1 cellular context compared by ENCODE assay signal in the genomic region with DNA sequence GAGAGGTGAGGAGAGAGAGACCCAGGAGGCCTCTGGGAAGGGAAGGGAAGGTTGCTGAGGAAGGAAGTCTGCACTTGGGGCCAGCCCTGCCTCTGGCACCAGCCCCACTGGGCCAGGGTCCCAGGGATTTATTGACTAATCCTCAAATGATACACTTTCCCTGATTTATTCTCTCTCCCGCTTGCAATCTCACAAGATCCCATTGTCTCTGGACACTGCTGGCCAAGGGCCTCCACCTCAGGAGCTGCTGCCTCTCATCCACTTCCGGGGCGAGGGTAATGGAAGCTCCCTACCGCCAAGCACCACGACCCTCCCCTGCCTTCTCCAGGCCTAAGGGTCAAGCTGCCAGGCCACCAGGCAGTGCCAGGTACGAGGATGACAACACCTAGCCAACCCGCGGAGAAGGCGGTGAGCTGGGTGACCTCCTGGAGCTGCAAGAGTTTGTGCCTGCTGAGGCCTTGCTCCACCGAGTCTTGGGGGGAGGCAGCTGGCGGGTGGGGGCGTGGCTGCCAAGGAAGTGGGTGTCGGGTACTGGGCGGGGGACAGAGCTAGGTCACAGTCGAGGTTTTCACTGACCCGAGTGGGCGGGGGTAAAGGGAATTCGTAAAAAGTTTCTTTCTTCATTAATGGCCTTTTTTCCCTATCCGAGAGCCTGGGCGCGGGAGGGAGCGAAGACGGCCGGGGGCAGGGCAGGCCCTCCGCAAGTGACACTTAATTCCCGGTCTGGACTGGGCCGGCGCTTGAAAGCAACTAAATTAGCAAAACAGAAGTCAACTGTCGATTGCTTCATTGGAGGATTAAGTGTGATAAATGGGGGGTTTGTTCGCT.
A peak's percentile ranks its signal among the peaks of the same experiment; 100 is the strongest.
TF ChIP-seq lines count a peak whose summit lies in the region.

No MANE protein-coding gene starts in this region.

TF ChIP-seq in HepG2, 621 proteins besides CTCF, POLR2A, EP300 and RAD21 (continued from another document and continues in another):
- 0 out of 2 replicates have a peak, but pooled peaks have one; percentile 60 for TF ChIP-seq AKAP8 (CRISPR knock-in tag; IDR thresholded peaks at IDR 0.05)
- peak; percentile 66; the same call in 1 of the 2 replicates for TF ChIP-seq KDM2A (CRISPR knock-in tag; IDR thresholded peaks at IDR 0.05; ENCODE audit: borderline replicate concordance, low read depth)
- TF ChIP-seq, protein P1, sequence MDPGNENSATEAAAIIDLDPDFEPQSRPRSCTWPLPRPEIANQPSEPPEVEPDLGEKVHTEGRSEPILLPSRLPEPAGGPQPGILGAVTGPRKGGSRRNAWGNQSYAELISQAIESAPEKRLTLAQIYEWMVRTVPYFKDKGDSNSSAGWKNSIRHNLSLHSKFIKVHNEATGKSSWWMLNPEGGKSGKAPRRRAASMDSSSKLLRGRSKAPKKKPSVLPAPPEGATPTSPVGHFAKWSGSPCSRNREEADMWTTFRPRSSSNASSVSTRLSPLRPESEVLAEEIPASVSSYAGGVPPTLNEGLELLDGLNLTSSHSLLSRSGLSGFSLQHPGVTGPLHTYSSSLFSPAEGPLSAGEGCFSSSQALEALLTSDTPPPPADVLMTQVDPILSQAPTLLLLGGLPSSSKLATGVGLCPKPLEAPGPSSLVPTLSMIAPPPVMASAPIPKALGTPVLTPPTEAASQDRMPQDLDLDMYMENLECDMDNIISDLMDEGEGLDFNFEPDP (CRISPR knock-in tag; conservative IDR thresholded peaks at IDR 0.05) = 0 out of 2 replicates have a peak, but pooled peaks have one; percentile 50
- TF ChIP-seq MEF2D (CRISPR knock-in tag; IDR thresholded peaks at IDR 0.05) = no peak
- TF ChIP-seq FOXJ3 (CRISPR knock-in tag; IDR thresholded peaks at IDR 0.05; ENCODE audit: borderline replicate concordance) = no peak
- TF ChIP-seq ZBTB7A (CRISPR knock-in tag; IDR thresholded peaks at IDR 0.05) = peak; percentile 86
- TF ChIP-seq, protein P2, sequence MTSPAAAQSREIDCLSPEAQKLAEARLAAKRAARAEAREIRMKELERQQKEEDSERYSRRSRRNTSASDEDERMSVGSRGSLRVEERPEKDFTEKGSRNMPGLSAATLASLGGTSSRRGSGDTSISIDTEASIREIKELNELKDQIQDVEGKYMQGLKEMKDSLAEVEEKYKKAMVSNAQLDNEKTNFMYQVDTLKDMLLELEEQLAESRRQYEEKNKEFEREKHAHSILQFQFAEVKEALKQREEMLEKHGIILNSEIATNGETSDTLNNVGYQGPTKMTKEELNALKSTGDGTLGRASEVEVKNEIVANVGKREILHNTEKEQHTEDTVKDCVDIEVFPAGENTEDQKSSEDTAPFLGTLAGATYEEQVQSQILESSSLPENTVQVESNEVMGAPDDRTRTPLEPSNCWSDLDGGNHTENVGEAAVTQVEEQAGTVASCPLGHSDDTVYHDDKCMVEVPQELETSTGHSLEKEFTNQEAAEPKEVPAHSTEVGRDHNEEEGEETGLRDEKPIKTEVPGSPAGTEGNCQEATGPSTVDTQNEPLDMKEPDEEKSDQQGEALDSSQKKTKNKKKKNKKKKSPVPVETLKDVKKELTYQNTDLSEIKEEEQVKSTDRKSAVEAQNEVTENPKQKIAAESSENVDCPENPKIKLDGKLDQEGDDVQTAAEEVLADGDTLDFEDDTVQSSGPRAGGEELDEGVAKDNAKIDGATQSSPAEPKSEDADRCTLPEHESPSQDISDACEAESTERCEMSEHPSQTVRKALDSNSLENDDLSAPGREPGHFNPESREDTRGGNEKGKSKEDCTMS (CRISPR knock-in tag; conservative IDR thresholded peaks at IDR 0.05) = no peak
- peak; percentile 29; the same call in 1 of the 2 replicates for TF ChIP-seq DMAP1 (CRISPR knock-in tag; IDR thresholded peaks at IDR 0.05)
- TF ChIP-seq, protein P3, sequence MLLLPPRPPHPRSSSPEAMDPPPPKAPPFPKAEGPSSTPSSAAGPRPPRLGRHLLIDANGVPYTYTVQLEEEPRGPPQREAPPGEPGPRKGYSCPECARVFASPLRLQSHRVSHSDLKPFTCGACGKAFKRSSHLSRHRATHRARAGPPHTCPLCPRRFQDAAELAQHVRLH (CRISPR knock-in tag; IDR thresholded peaks at IDR 0.05; ENCODE audit: borderline replicate concordance, low read depth) = peak; percentile 50; the same call in 1 of the 2 replicates
- TF ChIP-seq NR1H2 (CRISPR knock-in tag; IDR thresholded peaks at IDR 0.05; ENCODE audit: borderline replicate concordance, low read depth) = 0 out of 2 replicates have a peak, but pooled peaks have one; percentile 56
- 0 out of 2 replicates have a peak, but pooled peaks have one; percentile 35 for TF ChIP-seq ZIK1 (CRISPR knock-in tag; IDR thresholded peaks at IDR 0.05; ENCODE audit: borderline replicate concordance, low read depth)
- no peak for TF ChIP-seq RCOR2 (CRISPR knock-in tag; IDR thresholded peaks at IDR 0.05)
- 0 out of 2 replicates have a peak, but pooled peaks have one; percentile 39 for TF ChIP-seq ZFP41 (CRISPR knock-in tag; IDR thresholded peaks at IDR 0.05; ENCODE audit: borderline replicate concordance)
- TF ChIP-seq, protein P4, sequence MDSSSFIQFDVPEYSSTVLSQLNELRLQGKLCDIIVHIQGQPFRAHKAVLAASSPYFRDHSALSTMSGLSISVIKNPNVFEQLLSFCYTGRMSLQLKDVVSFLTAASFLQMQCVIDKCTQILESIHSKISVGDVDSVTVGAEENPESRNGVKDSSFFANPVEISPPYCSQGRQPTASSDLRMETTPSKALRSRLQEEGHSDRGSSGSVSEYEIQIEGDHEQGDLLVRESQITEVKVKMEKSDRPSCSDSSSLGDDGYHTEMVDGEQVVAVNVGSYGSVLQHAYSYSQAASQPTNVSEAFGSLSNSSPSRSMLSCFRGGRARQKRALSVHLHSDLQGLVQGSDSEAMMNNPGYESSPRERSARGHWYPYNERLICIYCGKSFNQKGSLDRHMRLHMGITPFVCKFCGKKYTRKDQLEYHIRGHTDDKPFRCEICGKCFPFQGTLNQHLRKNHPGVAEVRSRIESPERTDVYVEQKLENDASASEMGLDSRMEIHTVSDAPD (CRISPR knock-in tag; IDR thresholded peaks at IDR 0.05) = 0 out of 2 replicates have a peak, but pooled peaks have one; percentile 34
- no peak for TF ChIP-seq ZNF20 (CRISPR knock-in tag; IDR thresholded peaks at IDR 0.05)
- no peak for TF ChIP-seq SRSF1 (optimal IDR thresholded peaks at IDR 0.05; ENCODE audit: low read depth, low read length)
- TF ChIP-seq CCAR2 (optimal IDR thresholded peaks at IDR 0.05; ENCODE audit: low read depth, low read length) = no peak
- TF ChIP-seq KDM6A (CRISPR knock-in tag; IDR thresholded peaks at IDR 0.05; ENCODE audit: low read depth) = no peak
- TF ChIP-seq JARID2 (CRISPR knock-in tag; IDR thresholded peaks at IDR 0.05; ENCODE audit: insufficient replicate concordance) = no peak
- peak; percentile 39; the same call in 1 of the 2 replicates for TF ChIP-seq ZNF143 (CRISPR knock-in tag; IDR thresholded peaks at IDR 0.05)
- peak; percentile 77 for TF ChIP-seq HDAC1 (CRISPR knock-in tag; IDR thresholded peaks at IDR 0.05)
- TF ChIP-seq NFIC (IDR thresholded peaks at IDR 0.05; ENCODE audit: low read length) = no peak
- peak; percentile 57 for TF ChIP-seq RBM39 (IDR thresholded peaks at IDR 0.05; ENCODE audit: low read depth, low read length, poor library complexity, severe bottlenecking)
- TF ChIP-seq, protein P5, sequence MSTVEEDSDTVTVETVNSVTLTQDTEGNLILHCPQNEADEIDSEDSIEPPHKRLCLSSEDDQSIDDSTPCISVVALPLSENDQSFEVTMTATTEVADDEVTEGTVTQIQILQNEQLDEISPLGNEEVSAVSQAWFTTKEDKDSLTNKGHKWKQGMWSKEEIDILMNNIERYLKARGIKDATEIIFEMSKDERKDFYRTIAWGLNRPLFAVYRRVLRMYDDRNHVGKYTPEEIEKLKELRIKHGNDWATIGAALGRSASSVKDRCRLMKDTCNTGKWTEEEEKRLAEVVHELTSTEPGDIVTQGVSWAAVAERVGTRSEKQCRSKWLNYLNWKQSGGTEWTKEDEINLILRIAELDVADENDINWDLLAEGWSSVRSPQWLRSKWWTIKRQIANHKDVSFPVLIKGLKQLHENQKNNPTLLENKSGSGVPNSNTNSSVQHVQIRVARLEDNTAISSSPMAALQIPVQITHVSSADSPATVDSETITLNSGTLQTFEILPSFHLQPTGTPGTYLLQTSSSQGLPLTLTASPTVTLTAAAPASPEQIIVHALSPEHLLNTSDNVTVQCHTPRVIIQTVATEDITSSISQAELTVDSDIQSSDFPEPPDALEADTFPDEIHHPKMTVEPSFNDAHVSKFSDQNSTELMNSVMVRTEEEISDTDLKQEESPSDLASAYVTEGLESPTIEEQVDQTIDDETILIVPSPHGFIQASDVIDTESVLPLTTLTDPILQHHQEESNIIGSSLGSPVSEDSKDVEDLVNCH (CRISPR knock-in tag; IDR thresholded peaks at IDR 0.05) = no peak
- TF ChIP-seq, protein P6, sequence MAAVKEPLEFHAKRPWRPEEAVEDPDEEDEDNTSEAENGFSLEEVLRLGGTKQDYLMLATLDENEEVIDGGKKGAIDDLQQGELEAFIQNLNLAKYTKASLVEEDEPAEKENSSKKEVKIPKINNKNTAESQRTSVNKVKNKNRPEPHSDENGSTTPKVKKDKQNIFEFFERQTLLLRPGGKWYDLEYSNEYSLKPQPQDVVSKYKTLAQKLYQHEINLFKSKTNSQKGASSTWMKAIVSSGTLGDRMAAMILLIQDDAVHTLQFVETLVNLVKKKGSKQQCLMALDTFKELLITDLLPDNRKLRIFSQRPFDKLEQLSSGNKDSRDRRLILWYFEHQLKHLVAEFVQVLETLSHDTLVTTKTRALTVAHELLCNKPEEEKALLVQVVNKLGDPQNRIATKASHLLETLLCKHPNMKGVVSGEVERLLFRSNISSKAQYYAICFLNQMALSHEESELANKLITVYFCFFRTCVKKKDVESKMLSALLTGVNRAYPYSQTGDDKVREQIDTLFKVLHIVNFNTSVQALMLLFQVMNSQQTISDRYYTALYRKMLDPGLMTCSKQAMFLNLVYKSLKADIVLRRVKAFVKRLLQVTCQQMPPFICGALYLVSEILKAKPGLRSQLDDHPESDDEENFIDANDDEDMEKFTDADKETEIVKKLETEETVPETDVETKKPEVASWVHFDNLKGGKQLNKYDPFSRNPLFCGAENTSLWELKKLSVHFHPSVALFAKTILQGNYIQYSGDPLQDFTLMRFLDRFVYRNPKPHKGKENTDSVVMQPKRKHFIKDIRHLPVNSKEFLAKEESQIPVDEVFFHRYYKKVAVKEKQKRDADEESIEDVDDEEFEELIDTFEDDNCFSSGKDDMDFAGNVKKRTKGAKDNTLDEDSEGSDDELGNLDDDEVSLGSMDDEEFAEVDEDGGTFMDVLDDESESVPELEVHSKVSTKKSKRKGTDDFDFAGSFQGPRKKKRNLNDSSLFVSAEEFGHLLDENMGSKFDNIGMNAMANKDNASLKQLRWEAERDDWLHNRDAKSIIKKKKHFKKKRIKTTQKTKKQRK (IDR thresholded peaks at IDR 0.05; ENCODE audit: low read length) = no peak
- no peak for TF ChIP-seq ZNF121 (CRISPR knock-in tag; IDR thresholded peaks at IDR 0.05)
- TF ChIP-seq, protein P7, sequence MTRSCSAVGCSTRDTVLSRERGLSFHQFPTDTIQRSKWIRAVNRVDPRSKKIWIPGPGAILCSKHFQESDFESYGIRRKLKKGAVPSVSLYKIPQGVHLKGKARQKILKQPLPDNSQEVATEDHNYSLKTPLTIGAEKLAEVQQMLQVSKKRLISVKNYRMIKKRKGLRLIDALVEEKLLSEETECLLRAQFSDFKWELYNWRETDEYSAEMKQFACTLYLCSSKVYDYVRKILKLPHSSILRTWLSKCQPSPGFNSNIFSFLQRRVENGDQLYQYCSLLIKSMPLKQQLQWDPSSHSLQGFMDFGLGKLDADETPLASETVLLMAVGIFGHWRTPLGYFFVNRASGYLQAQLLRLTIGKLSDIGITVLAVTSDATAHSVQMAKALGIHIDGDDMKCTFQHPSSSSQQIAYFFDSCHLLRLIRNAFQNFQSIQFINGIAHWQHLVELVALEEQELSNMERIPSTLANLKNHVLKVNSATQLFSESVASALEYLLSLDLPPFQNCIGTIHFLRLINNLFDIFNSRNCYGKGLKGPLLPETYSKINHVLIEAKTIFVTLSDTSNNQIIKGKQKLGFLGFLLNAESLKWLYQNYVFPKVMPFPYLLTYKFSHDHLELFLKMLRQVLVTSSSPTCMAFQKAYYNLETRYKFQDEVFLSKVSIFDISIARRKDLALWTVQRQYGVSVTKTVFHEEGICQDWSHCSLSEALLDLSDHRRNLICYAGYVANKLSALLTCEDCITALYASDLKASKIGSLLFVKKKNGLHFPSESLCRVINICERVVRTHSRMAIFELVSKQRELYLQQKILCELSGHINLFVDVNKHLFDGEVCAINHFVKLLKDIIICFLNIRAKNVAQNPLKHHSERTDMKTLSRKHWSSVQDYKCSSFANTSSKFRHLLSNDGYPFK (CRISPR knock-in tag; IDR thresholded peaks at IDR 0.05; ENCODE audit: borderline replicate concordance) = peak; percentile 63; the same call in 1 of the 2 replicates
- peak; percentile 67; the same call in 1 of the 2 replicates for TF ChIP-seq GZF1 (CRISPR knock-in tag; IDR thresholded peaks at IDR 0.05)
- TF ChIP-seq ATF7-NPFF (CRISPR knock-in tag; IDR thresholded peaks at IDR 0.05; ENCODE audit: low read depth) = peak; percentile 54; the same call in 1 of the 2 replicates
- no peak for TF ChIP-seq ZNF382 (CRISPR knock-in tag; IDR thresholded peaks at IDR 0.05; ENCODE audit: borderline replicate concordance)
- TF ChIP-seq FOXO1 (CRISPR knock-in tag; IDR thresholded peaks at IDR 0.05) = no peak
- no peak for TF ChIP-seq KMT2A (CRISPR knock-in tag; IDR thresholded peaks at IDR 0.05)
- TF ChIP-seq SYNCRIP (IDR thresholded peaks at IDR 0.05; ENCODE audit: insufficient read depth, low read depth, low read length) = no peak
- TF ChIP-seq ZNF235 (CRISPR knock-in tag; IDR thresholded peaks at IDR 0.05; ENCODE audit: borderline replicate concordance) = no peak
- peak; percentile 36; the same call in 1 of the 2 replicates for TF ChIP-seq POLR2AphosphoS5 (IDR thresholded peaks at IDR 0.05; ENCODE audit: low read depth, low read length)
- TF ChIP-seq ZNF644 (CRISPR knock-in tag; IDR thresholded peaks at IDR 0.05; ENCODE audit: low read depth) = no peak
- TF ChIP-seq BRD4 (CRISPR knock-in tag; IDR thresholded peaks at IDR 0.05) = 0 out of 2 replicates have a peak, but pooled peaks have one; percentile 35
- TF ChIP-seq, protein P8, sequence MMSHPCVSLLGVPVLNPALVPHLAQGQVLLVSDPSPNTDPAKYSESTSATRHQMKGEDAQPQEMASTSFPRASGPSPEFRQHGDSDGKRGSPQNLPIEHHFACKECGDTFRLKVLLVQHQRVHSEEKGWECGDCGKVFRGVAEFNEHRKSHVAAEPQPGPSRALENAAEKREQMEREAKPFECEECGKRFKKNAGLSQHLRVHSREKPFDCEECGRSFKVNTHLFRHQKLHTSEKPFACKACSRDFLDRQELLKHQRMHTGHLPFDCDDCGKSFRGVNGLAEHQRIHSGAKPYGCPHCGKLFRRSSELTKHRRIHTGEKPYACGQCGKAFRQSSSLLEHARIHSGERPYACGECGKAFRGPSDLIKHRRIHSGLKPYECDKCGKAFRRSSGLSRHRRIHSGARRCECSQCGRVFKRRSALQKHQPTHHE (CRISPR knock-in tag; IDR thresholded peaks at IDR 0.05; ENCODE audit: borderline replicate concordance) = no peak
- no peak for TF ChIP-seq MAF1 (CRISPR knock-in tag; IDR thresholded peaks at IDR 0.05; ENCODE audit: borderline replicate concordance)
- TF ChIP-seq RXRA (CRISPR knock-in tag; IDR thresholded peaks at IDR 0.05) = no peak; the same call in 1 of the 2 replicates
- no peak for TF ChIP-seq ZNF460 (CRISPR knock-in tag; IDR thresholded peaks at IDR 0.05; ENCODE audit: borderline replicate concordance)
- 0 out of 2 replicates have a peak, but pooled peaks have one; percentile 15 for TF ChIP-seq ZNF556 (CRISPR knock-in tag; IDR thresholded peaks at IDR 0.05; ENCODE audit: borderline replicate concordance)
- no peak for TF ChIP-seq KLF15 (CRISPR knock-in tag; IDR thresholded peaks at IDR 0.05; ENCODE audit: borderline replicate concordance)
- TF ChIP-seq PHF8 (CRISPR knock-in tag; IDR thresholded peaks at IDR 0.05) = peak; percentile 65
- 0 out of 2 replicates have a peak, but pooled peaks have one; percentile 32 for TF ChIP-seq ZNF431 (CRISPR knock-in tag; IDR thresholded peaks at IDR 0.05; ENCODE audit: borderline replicate concordance, low read depth)
- TF ChIP-seq ZNF430 (CRISPR knock-in tag; IDR thresholded peaks at IDR 0.05) = peak; percentile 50; the same call in 1 of the 2 replicates
